ENCODE assay signal across 9 cellular contexts in genomic region chr1:31811605-31812004, GRCh38. TPM values are rescaled to one million over a fixed set of nuclear protein-coding genes. Genes with fewer than 3 reads are reported as not detected.
DNase-seq lines count a peak whose midpoint lies in the region; ATAC-seq and TF ChIP-seq lines count a peak whose summit lies in the region.
"Had no signal": no experiment of that assay in that cellular context is flagged by ENCODE, and none has a peak within 500 bp of the region (broad histone marks: within the 10 kb centered on the region; RNA-seq: fewer than 3 reads in every experiment).

No MANE protein-coding gene starts in this region.

- ATAC-seq in GM21717 (IDR thresholded peaks at IDR 0.05; ENCODE audit: unreplicated experiment) (no peak), HG03196 (IDR thresholded peaks at IDR 0.05; ENCODE audit: unreplicated experiment) (no peak), GM18505 (IDR thresholded peaks at IDR 0.05; ENCODE audit: unreplicated experiment) (no peak)

- DNase-seq in HT1080 (ENCODE audit: low read depth) (peak; percentile 50), NCI-H69 (lab: John Stamatoyannopoulos, UW) (peak; percentile 82), fibroblast of peridontal ligament (ENCODE audit: extremely low read depth) (peak; percentile 75), posterior vena cava (ENCODE audit: low spot score) (peak; percentile 51)
- DNase-seq in stimulated activated CD4-positive, alpha-beta T cell treated with anti-CD3 and anti-CD28 coated beads, Interleukin-1b, Interleukin-23, amount 100 ng/mL, for 48 hours: no peak
- DNase-seq: activated T-cell treated with anti-CD3 and anti-CD28 coated beads, Interleukin-2, amount 50 U/mL, for 72 hours had no signal

- no peak for TF ChIP-seq POLR2A in GM18505 (IDR thresholded peaks at IDR 0.05; ENCODE audit: borderline replicate concordance, extremely low read depth, insufficient read depth, insufficient read length)

- intact Hi-C loops in posterior vena cava (cut with DNase I): no loop called here

RNA-seq across cellular contexts. Expression of gene SPOCD1, which starts 4.2 kb away (rescaled TPM):
- 16.4 and 25.2 TPM in 2 replicates for total RNA-seq in HT1080 (2014; rRNA removed; shearing (Covaris generic))
- 35.9 and 37.7 TPM in 2 replicates for polyA plus RNA-seq in HT1080 (2015; cell fraction: cytosol; rRNA removed)
- polyA plus RNA-seq in HT1080 (2015; cell fraction: nucleus; rRNA removed): 149 and 184 TPM in 2 replicates
- 10 to 100 TPM; 13.5 to 23.0 TPM for total RNA-seq in posterior vena cava

RNA-seq across cellular contexts. Expression of gene ADGRB2, which starts 47.5 kb away (rescaled TPM):
- total RNA-seq in HT1080 (2014; rRNA removed; shearing (Covaris generic)): 10.8 and 14.1 TPM in 2 replicates
- 7.1 and 8.4 TPM in 2 replicates for polyA plus RNA-seq in HT1080 (2015; cell fraction: cytosol; rRNA removed)
- polyA plus RNA-seq in HT1080 (2015; cell fraction: nucleus; rRNA removed): 13.1 and 16.5 TPM in 2 replicates
- 1 to 10 TPM; 3.8 to 5.3 TPM for total RNA-seq in posterior vena cava
